In genomic region chr7:101859411-101860106, GRCh38 we compare ENCODE assay signal across 12 cellular contexts. TPM values are rescaled to one million over a fixed set of nuclear protein-coding genes. Genes with fewer than 3 reads are reported as not detected.
DNase-seq lines count a peak whose midpoint lies in the region; ATAC-seq, FAIRE-seq and TF ChIP-seq lines count a peak whose summit lies in the region.
"Had no signal": no experiment of that assay in that cellular context is flagged by ENCODE, and none has a peak within 500 bp of the region (broad histone marks: within the 10 kb centered on the region; RNA-seq: fewer than 3 reads in every experiment).

No MANE protein-coding gene starts in this region.

- peaks cover 81% of the 10 kb centered on the region for H3K79me2 ChIP-seq in SU-DHL-6 (ENCODE audit: insufficient read depth, low read length)
- peaks cover 69% of the 10 kb centered on the region for H3K79me2 ChIP-seq in osteoblast (ENCODE audit: insufficient read depth, low read length)

- H3K9me3 ChIP-seq in SU-DHL-6 (ENCODE audit: insufficient read depth, low read length) (no peaks in the 10 kb centered on the region), ovary (no peaks in the 10 kb centered on the region), osteoblast (ENCODE audit: low read depth, low read length) (no peaks in the 10 kb centered on the region)

- FAIRE-seq in H54 (lab: Jason Lieb, UNC), result no peak
- FAIRE-seq: TTC549 had no signal

- H3K27ac ChIP-seq in SU-DHL-6 (ENCODE audit: low read depth, low read length), result peak overlapping the region; percentile 97
- H3K27ac ChIP-seq in ovary, result peak overlapping the region in 1 of 2 donors; percentile 40
- no peak overlapping the region for H3K27ac ChIP-seq in osteoblast (ENCODE audit: low read depth, low read length)

- TF ChIP-seq POLR2A in H54 (IDR thresholded peaks at IDR 0.05; ENCODE audit: low read depth, low read length) (no peak), ovary (IDR thresholded peaks at IDR 0.05) (no peak)

- H2AFZ ChIP-seq in SU-DHL-6 (ENCODE audit: low read depth, low read length, severe bottlenecking) (no peak overlapping the region), osteoblast (ENCODE audit: low read length) (no peak overlapping the region)

- H3K27me3 ChIP-seq in SU-DHL-6 (ENCODE audit: low read length) (no peaks in the 10 kb centered on the region), ovary (no peaks in the 10 kb centered on the region), osteoblast (ENCODE audit: insufficient read depth, low read length) (no peaks in the 10 kb centered on the region)

- peak overlapping the region; percentile 28 for H3K4me3 ChIP-seq in SU-DHL-6 (ENCODE audit: insufficient read depth, low read length, poor library complexity, severe bottlenecking)
- H3K4me3 ChIP-seq in fibroblast of pulmonary artery (replicated peaks; ENCODE audit: low read depth, low read length), result no peak overlapping the region
- H3K4me3 ChIP-seq in ovary, result no peak overlapping the region
- H3K4me3 ChIP-seq in osteoblast (ENCODE audit: insufficient read depth, low read length), result no peak overlapping the region
- H3K4me3 ChIP-seq: lung had no signal

- 53 to 59% (median 53%) methylated on average over 5 of the region's 5 CpGs for WGBS in ovary, 3 donors

- peak overlapping the region; percentile 77 for H3K9ac ChIP-seq in SU-DHL-6 (ENCODE audit: low read length)

- H4K20me1 ChIP-seq in SU-DHL-6 (ENCODE audit: low read depth, low read length), result no peaks in the 10 kb centered on the region
- H4K20me1 ChIP-seq in osteoblast (ENCODE audit: insufficient read depth, low read length), result peaks cover 46% of the 10 kb centered on the region

- no peaks in the 10 kb centered on the region for H3K36me3 ChIP-seq in SU-DHL-6 (ENCODE audit: low read length)
- no peaks in the 10 kb centered on the region for H3K36me3 ChIP-seq in ovary
- no peaks in the 10 kb centered on the region for H3K36me3 ChIP-seq in osteoblast (ENCODE audit: insufficient read depth, low read length)

- ATAC-seq in sciatic nerve, result peak; percentile 46

- H3K4me1 ChIP-seq in ovary (ENCODE audit: insufficient read depth) (peaks cover 13% of the 10 kb centered on the region), osteoblast (ENCODE audit: insufficient read depth, low read length) (peaks cover 16% of the 10 kb centered on the region)

- H3K9me2 ChIP-seq in SU-DHL-6 (replicated peaks; ENCODE audit: insufficient read depth, low read length), result no peaks in the 10 kb centered on the region

- DNase-seq in CD1c-positive myeloid dendritic cell (ENCODE audit: extremely low spot score), result peak; percentile 25
- DNase-seq in fibroblast of pulmonary artery (ENCODE audit: low read depth), result peak; percentile 59
- DNase-seq in sciatic nerve (ENCODE audit: low spot score), result no peak
- DNase-seq in HuH-7.5 (ENCODE audit: low spot score), result no peak
- DNase-seq in H54 (ENCODE audit: insufficient read length, low spot score), result no peak
- no peak for DNase-seq in ovary
- DNase-seq in osteoblast (ENCODE audit: insufficient read length, low spot score, missing footprints), result no peak
- DNase-seq: NCI-H1417 treated with DMSO at 0.1 percent for 48 hours; NK-92 treated with Interleukin-12 subunit alpha and Interleukin-12 subunit beta, amount 100 ng/mL, for 24 hours had no signal

- H3F3A ChIP-seq in SU-DHL-6 (ENCODE audit: insufficient read depth), result peaks cover 97% of the 10 kb centered on the region

- H3K4me2 ChIP-seq in SU-DHL-6 (ENCODE audit: low read depth, low read length, poor library complexity, severe bottlenecking) (peak overlapping the region; percentile 90), osteoblast (ENCODE audit: insufficient read depth, low read length) (no peak overlapping the region)

- intact Hi-C loops in sciatic nerve (cut with DNase I), result loop anchor here (2.0 kb wide), 1 partner anchor 25 kb away; no protein-coding TSS in a partner anchor
- intact Hi-C loops in ovary (cut with DNase I), result no loop called here

- TF ChIP-seq EP300 in ovary (IDR thresholded peaks at IDR 0.05), result no peak

- TF ChIP-seq CTCF in SU-DHL-6 (IDR thresholded peaks at IDR 0.05; ENCODE audit: insufficient read depth, low read length, poor library complexity, severe bottlenecking), result no peak
- no peak for TF ChIP-seq CTCF in fibroblast of pulmonary artery (IDR thresholded peaks at IDR 0.05; ENCODE audit: low read length, missing control alignments)
- TF ChIP-seq CTCF in ovary (IDR thresholded peaks at IDR 0.05), result no peak
- TF ChIP-seq CTCF in osteoblast (IDR thresholded peaks at IDR 0.05; ENCODE audit: extremely low read depth, low read depth, low read length), result no peak

RNA-seq across cellular contexts. Expression of gene CUX1, which starts 42.1 kb away (rescaled TPM):
- 156 TPM for total RNA-seq in sciatic nerve
- 100 to 1,000 TPM in 5 of 7 donors, 10 to 100 TPM in 2; 57.8 to 151 (median 126) TPM for total RNA-seq in ovary
- 100 to 1,000 TPM in 1 of 2 donors, 10 to 100 TPM in 1; 42.2 to 139 TPM for polyA plus RNA-seq in ovary
- total RNA-seq in osteoblast, result 39.2 and 41.6 TPM in 2 replicates

Comparison
In these comparisons a context has a peak if more than half of its experiments do, and no peak if none do; other contexts are left out.
1. DNase-seq: peak in CD1c-positive myeloid dendritic cell (single experiment) and fibroblast of pulmonary artery (single experiment); none in sciatic nerve (single experiment), HuH-7.5 (single experiment), H54 (single experiment), ovary (0 of 5) and osteoblast (single experiment).